In genomic region chr13:31912641-31913401, GRCh38 we compare ENCODE assay signal across 25 cellular contexts.
A peak's percentile ranks its signal among the peaks of the same experiment; 100 is the strongest.
DNase-seq lines count a peak whose midpoint lies in the region.
"Had no signal": no experiment of that assay in that cellular context is flagged by ENCODE, and none has a peak within 500 bp of the region (broad histone marks: within the 10 kb centered on the region; RNA-seq: fewer than 3 reads in every experiment).

No MANE protein-coding gene starts in this region.

- H3K36me3 ChIP-seq in adipocyte (ENCODE audit: control insufficient read depth, insufficient read depth, low read length, severe bottlenecking), result no peaks in the 10 kb centered on the region
- H3K36me3 ChIP-seq: gastrocnemius medialis, suprapubic skin, upper lobe of left lung had no signal

- no peaks in the 10 kb centered on the region for H3K27me3 ChIP-seq in adipocyte (replicated peaks; ENCODE audit: control insufficient read depth, insufficient read depth, low read length)
- H3K27me3 ChIP-seq: gastrocnemius medialis, suprapubic skin, upper lobe of left lung had no signal

- H3K9me3 ChIP-seq in adipocyte (ENCODE audit: control insufficient read depth, low read length), result no peaks in the 10 kb centered on the region
- H3K9me3 ChIP-seq: gastrocnemius medialis, mucosa of descending colon, suprapubic skin, upper lobe of left lung had no signal

- DNase-seq in NCI-H1694 treated with DMSO at 0.1 percent for 48 hours (lab: John Stamatoyannopoulos, UW) (peak; percentile 52), NCI-H1694 (lab: John Stamatoyannopoulos, UW) (no peak), NCI-H524 (lab: John Stamatoyannopoulos, UW) (peak; percentile 52 to 91), adipocyte (ENCODE audit: low read depth) (no peak), renal cortical epithelial cell (ENCODE audit: low read depth) (peak; percentile 30), GOT3 (lab: John Stamatoyannopoulos, UW) (no peak), NCI-H2196 treated with DMSO at 0.1 percent for 48 hours (lab: John Stamatoyannopoulos, UW; ENCODE audit: unreplicated experiment) (no peak)
- DNase-seq in stimulated activated CD4-positive, alpha-beta T cell treated with anti-CD3 and anti-CD28 coated beads, Interleukin-2, amount 100 ng/mL, for 24 hours, result no peak
- DNase-seq: activated B cell treated with CpG ODN at 0.5 μM for 24 hours; activated CD4-positive, alpha-beta T cell treated with anti-CD3 and anti-CD28 coated beads, Interleukin-2, amount 50 U/mL, for 1 hour; activated naive CD4-positive, alpha-beta T cell; activated T-cell treated with anti-CD3 and anti-CD28 coated beads, Interleukin-2, amount 50 U/mL, for 4 hours; CD4-positive, CD25-positive, alpha-beta regulatory T cell; gastrocnemius medialis; kidney glomerular epithelial cell; mucosa of descending colon; NCI-H1092; NCI-H187; NCI-H510A treated with DMSO at 0.1 percent for 48 hours; nephron progenitor cell; SHP77 treated with DMSO at 0.1 percent for 48 hours; stimulated activated naive CD4-positive, alpha-beta T cell treated with Interleukin-2 at 50 U/mL for 16 hours; upper lobe of left lung had no signal

- H3K4me3 ChIP-seq in adipocyte (ENCODE audit: low read length), result no peak overlapping the region
- H3K4me3 ChIP-seq: gastrocnemius medialis, lung, mucosa of descending colon, suprapubic skin, upper lobe of left lung had no signal

- peak overlapping the region; percentile 21 for H3K9ac ChIP-seq in adipocyte (ENCODE audit: low read length)

- H3K4me1 ChIP-seq in adipocyte (ENCODE audit: control insufficient read depth, insufficient read depth, low read length), result peaks cover 42% of the 10 kb centered on the region

Comparison
In these comparisons a context has a peak if more than half of its experiments do, and no peak if none do; other contexts are left out.
1. DNase-seq: peak in NCI-H1694 treated with DMSO at 0.1 percent for 48 hours (single experiment), NCI-H524 (2 of 2) and renal cortical epithelial cell (single experiment); none in NCI-H1694 (single experiment), adipocyte (single experiment), GOT3 (single experiment), NCI-H2196 treated with DMSO at 0.1 percent for 48 hours (single experiment) and stimulated activated CD4-positive, alpha-beta T cell treated with anti-CD3 and anti-CD28 coated beads, Interleukin-2, amount 100 ng/mL, for 24 hours (0 of 2).